21 cellular contexts compared by ENCODE assay signal in genomic region chr7:75991531-75992082, GRCh38. TPM values are rescaled to one million over a fixed set of nuclear protein-coding genes. Genes with fewer than 3 reads are reported as not detected.
DNase-seq lines count a peak whose midpoint lies in the region; ATAC-seq, FAIRE-seq and TF ChIP-seq lines count a peak whose summit lies in the region.
"Had no signal": no experiment of that assay in that cellular context is flagged by ENCODE, and none has a peak within 500 bp of the region (broad histone marks: within the 10 kb centered on the region; RNA-seq: fewer than 3 reads in every experiment).

No MANE protein-coding gene starts in this region.

- DNase-seq in cardiac septum (ENCODE audit: low spot score) (peak; percentile 66), Right ventricle myocardium inferior (ENCODE audit: missing footprints) (no peak), esophagus squamous epithelium (lab: John Stamatoyannopoulos, UW) (no peak), pancreas (peak in 1 of 6 donors; percentile 32), NCI-H2171 (lab: John Stamatoyannopoulos, UW) (no peak), RCC 7860 (ENCODE audit: low spot score) (no peak)
- no peak for DNase-seq in activated effector memory CD4-positive, alpha-beta T cell treated with anti-CD3 and anti-CD28 coated beads, Interleukin-2, amount 50 U/mL, for 16 hours
- DNase-seq: activated CD8-positive, alpha-beta T cell treated with anti-CD3 and anti-CD28 coated beads for 36 hours; activated naive CD8-positive, alpha-beta T cell treated with anti-CD3 and anti-CD28 coated beads, Interleukin-2, amount 10 ng/mL, durations not matched to agents 7 days and 5 days; DMS153; NCI-H1694; NCI-H748 treated with DMSO at 0.1 percent for 48 hours; nucleus accumbens; stimulated activated naive CD4-positive, alpha-beta T cell had no signal

- intact Hi-C loops in cardiac septum (cut with DNase I), result no loop called here
- intact Hi-C loops in Right ventricle myocardium inferior (cut with DNase I), result loop anchor here (5.0 to 10.0 kb wide), 2 partner anchors 56 to 117 kb away; partner anchors contain the start of genes MDH2, RHBDD2 and STYXL1
- intact Hi-C loops in esophagus squamous epithelium (cut with DNase I), result no loop called here
- intact Hi-C loops in pancreas (cut with DNase I), result no loop called here

- H3K4me1 ChIP-seq in esophagus squamous epithelium, result peaks cover 16 to 53% (median 24%) of the 10 kb centered on the region in 3 donors
- H3K4me1 ChIP-seq in pancreas, result peaks cover 0 to 9% (median 0%) of the 10 kb centered on the region in 3 donors

- no peak for TF ChIP-seq CTCF in esophagus squamous epithelium (IDR thresholded peaks at IDR 0.05)
- TF ChIP-seq CTCF in pancreas (IDR thresholded peaks at IDR 0.05), result no peak

- ATAC-seq in Right ventricle myocardium inferior, result no peak
- no peak for ATAC-seq in pancreas
- ATAC-seq in GM18867 (IDR thresholded peaks at IDR 0.05; ENCODE audit: unreplicated experiment), result no peak
- ATAC-seq: activated CD8-positive, alpha-beta T cell treated with anti-CD3 and anti-CD28 coated beads for 36 hours; left lobe of liver had no signal

- TF ChIP-seq POLR2A in esophagus squamous epithelium (IDR thresholded peaks at IDR 0.05), result no peak

- FAIRE-seq in pancreas (lab: Jason Lieb, UNC), result no peak
- FAIRE-seq in RCC 7860 (lab: Jason Lieb, UNC), result no peak
- FAIRE-seq: bronchial epithelial cell, GM12891 had no signal

- H3K36me3 ChIP-seq in esophagus squamous epithelium, result peaks cover 11 to 36% (median 12%) of the 10 kb centered on the region in 3 donors
- peaks cover 0 to 15% (median 0%) of the 10 kb centered on the region in 3 donors for H3K36me3 ChIP-seq in pancreas

- no peak overlapping the region for H3K4me3 ChIP-seq in esophagus squamous epithelium
- H3K4me3 ChIP-seq in pancreas, result no peak overlapping the region
- H3K4me3 ChIP-seq: SJCRH30 had no signal

- H3K9me3 ChIP-seq in esophagus squamous epithelium (no peaks in the 10 kb centered on the region), pancreas (no peaks in the 10 kb centered on the region)
- H3K9me3 ChIP-seq: SJCRH30 had no signal

- H3K27ac ChIP-seq in esophagus squamous epithelium (peak overlapping the region in 3 of 4 donors; percentile 5 to 67 (median 36)), pancreas (peak overlapping the region in 3 of 4 donors; percentile 2 to 64 (median 62))
- H3K27ac ChIP-seq: epithelial cell of prostate, SJCRH30, VCaP had no signal

- WGBS in esophagus squamous epithelium, 2 donors, result 91 to 97% methylated on average over 7 to 9 of the region's 9 CpGs
- 93 to 95% methylated on average over 9 of the region's 9 CpGs for WGBS in pancreas, 2 donors

- H3K27me3 ChIP-seq in esophagus squamous epithelium, result no peaks in the 10 kb centered on the region
- no peaks in the 10 kb centered on the region for H3K27me3 ChIP-seq in pancreas
- H3K27me3 ChIP-seq: SJCRH30 had no signal

RNA-seq across cellular contexts. Expression of gene TMEM120A, which starts 2.8 kb away (rescaled TPM):
- total RNA-seq in cardiac septum, result 138 TPM
- 109 TPM for total RNA-seq in Right ventricle myocardium inferior
- total RNA-seq in esophagus squamous epithelium, result 10 to 100 TPM; 14.4 to 53.9 (median 20.1) TPM
- 10 to 100 TPM; 29.5 to 38.7 (median 33.6) TPM for total RNA-seq in pancreas
- polyA plus RNA-seq in pancreas, result 10 to 100 TPM; 71.8 to 72.0 TPM

RNA-seq across cellular contexts. Expression of gene STYXL1, which starts 56.2 kb away (rescaled TPM):
- total RNA-seq in cardiac septum, result 16.1 TPM
- total RNA-seq in Right ventricle myocardium inferior, result 21.6 TPM
- total RNA-seq in esophagus squamous epithelium, result 10 to 100 TPM; 19.3 to 45.7 (median 32.2) TPM
- 10 to 100 TPM; 13.3 to 24.1 (median 20.4) TPM for total RNA-seq in pancreas
- 10 to 100 TPM; 31.2 to 47.6 TPM for polyA plus RNA-seq in pancreas

RNA-seq across cellular contexts. Expression of gene MDH2, which starts 56.3 kb away (rescaled TPM):
- total RNA-seq in cardiac septum, result 376 TPM
- 688 TPM for total RNA-seq in Right ventricle myocardium inferior
- total RNA-seq in esophagus squamous epithelium, result 100 to 1,000 TPM in 3 of 4 donors, 10 to 100 TPM in 1; 92.5 to 160 (median 131) TPM
- 100 to 1,000 TPM in 2 of 6 donors, 10 to 100 TPM in 4; 64.6 to 106 (median 91.4) TPM for total RNA-seq in pancreas
- 10 to 100 TPM; 36.3 to 61.5 TPM for polyA plus RNA-seq in pancreas
